Comparison of ENCODE assay signal across 10 cellular contexts in the genomic region with DNA sequence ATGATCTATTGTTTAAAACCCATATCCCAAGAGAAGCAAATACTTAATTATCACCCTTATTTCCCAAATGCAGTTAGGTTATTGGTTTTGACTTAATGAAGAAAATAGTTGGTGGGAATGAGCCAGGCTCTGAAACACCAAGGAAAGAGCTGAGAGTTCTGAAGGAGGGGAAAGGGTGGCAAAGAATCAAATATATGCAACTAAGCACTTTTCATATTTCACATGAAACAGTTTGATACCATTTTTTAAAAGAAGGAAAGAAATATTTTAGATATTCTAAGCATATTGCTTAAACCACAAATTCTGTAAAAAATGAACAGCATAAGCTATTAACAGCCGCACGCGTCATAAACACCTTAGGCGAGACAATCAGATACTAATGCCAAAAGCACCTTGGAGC.
"Had no signal": no experiment of that assay in that cellular context is flagged by ENCODE, and none has a peak within 500 bp of the region (broad histone marks: within the 10 kb centered on the region; RNA-seq: fewer than 3 reads in every experiment).

No MANE protein-coding gene starts in this region.

- H3K9me3 ChIP-seq: HAP-1 had no signal

- DNase-seq: GM23248, GOT3, H7, HFFc6, Karpas-422, KBM-7 had no signal

- H2AFZ ChIP-seq: GM23248 had no signal

- ATAC-seq: HCT116 had no signal

- H3K4me3 Mint-ChIP-seq: HFFc6 had no signal

- H3K4me1 ChIP-seq: HAP-1 had no signal

- H3K36me3 ChIP-seq: HAP-1 had no signal

- H3K27ac ChIP-seq: GM23248, KMS-11 had no signal

- H3K4me2 ChIP-seq: KMS-11 had no signal

- H3K4me3 ChIP-seq: GM23248, HAP-1 had no signal

- H3K27ac Mint-ChIP-seq: HFFc6 had no signal

- FAIRE-seq: HTR-8/SVneo had no signal

- H3K9me3 Mint-ChIP-seq: HFFc6 had no signal

- H3K9ac ChIP-seq: GM23248, KMS-11 had no signal
